In the genomic region with DNA sequence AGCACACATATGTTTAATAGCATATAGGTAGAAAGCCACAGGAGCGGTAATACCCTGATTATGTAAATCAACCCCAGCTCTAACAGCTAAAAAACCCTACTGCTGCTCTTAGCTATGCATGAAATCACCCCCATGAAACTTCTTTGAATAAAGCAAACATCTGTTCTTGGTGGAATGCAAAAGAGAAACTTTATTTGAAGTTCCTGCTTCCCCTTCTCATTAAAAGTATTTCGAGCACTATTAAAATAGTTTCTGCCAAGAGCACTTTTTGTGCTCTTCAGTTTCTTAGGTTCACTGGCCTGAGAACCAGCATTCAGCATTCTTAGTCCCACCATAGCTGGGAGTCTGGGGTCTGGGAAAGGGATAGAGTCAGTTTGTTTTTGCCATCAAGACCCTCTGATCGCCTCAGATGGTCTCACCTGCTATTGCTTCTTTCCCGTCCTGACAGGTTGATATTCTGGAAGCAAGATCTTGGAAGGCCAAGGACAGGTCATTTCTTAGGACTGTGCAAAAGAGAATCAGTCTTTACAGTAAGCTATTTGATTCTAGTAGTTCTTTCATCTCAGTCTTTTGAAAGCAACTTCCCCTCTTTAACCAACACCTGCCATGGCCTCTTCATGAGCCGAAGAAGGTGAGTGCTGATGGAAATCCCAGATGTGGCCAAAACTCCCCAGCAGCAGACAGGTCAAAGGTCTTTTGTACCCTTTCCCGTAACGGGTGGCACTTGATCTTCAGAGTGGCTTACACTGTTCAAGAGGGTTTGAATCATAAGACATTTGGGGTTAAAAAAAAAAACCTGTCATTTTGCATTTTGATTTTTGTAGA, we compare ENCODE assay signal across 10 cellular contexts.
DNase-seq lines count a peak whose midpoint lies in the region; ATAC-seq and TF ChIP-seq lines count a peak whose summit lies in the region.
"Had no signal": no experiment of that assay in that cellular context is flagged by ENCODE, and none has a peak within 500 bp of the region (broad histone marks: within the 10 kb centered on the region; RNA-seq: fewer than 3 reads in every experiment).

No MANE protein-coding gene starts in this region.

- H3K27ac Mint-ChIP-seq in CD8-positive, alpha-beta memory T cell: no peak overlapping the region
- H3K27ac Mint-ChIP-seq in chondrocyte (ENCODE audit: unreplicated experiment): no peak overlapping the region

- CTCF ChIA-PET in CD8-positive, alpha-beta memory T cell (lab: Charles Lee): no interaction called here

- no peaks in the 10 kb centered on the region for H3K9me3 ChIP-seq in lower lobe of right lung
- no peaks in the 10 kb centered on the region for H3K9me3 ChIP-seq in CD8-positive, alpha-beta memory T cell (ENCODE audit: low read length)

- H3K27ac ChIP-seq in lower lobe of right lung: peak overlapping the region; percentile 33
- no peak overlapping the region for H3K27ac ChIP-seq in CD8-positive, alpha-beta memory T cell (ENCODE audit: low read depth, low read length)
- H3K27ac ChIP-seq: GM23248 had no signal

- intact Hi-C loops in lower lobe of right lung (cut with DNase I) (no loop called here), posterior cingulate gyrus (cut with DNase I) (no loop called here)

- peaks cover 37% of the 10 kb centered on the region for H3K4me1 ChIP-seq in lower lobe of right lung
- H3K4me1 ChIP-seq in CD8-positive, alpha-beta memory T cell (ENCODE audit: insufficient read depth, low read length): peaks cover 4% of the 10 kb centered on the region

- H3K4me3 Mint-ChIP-seq in CD8-positive, alpha-beta memory T cell: no peak overlapping the region
- no peak overlapping the region for H3K4me3 Mint-ChIP-seq in chondrocyte (ENCODE audit: unreplicated experiment)

- POLR2A ChIA-PET in CD8-positive, alpha-beta memory T cell (lab: Charles Lee): no interaction called here

- H3K9me3 Mint-ChIP-seq in CD8-positive, alpha-beta memory T cell: peaks cover 0 to under 1% (median 0%) of the 10 kb centered on the region in 5 donors
- H3K9me3 Mint-ChIP-seq in chondrocyte (ENCODE audit: low read depth): peaks cover 4% of the 10 kb centered on the region

- no peak overlapping the region for H3K4me3 ChIP-seq in lower lobe of right lung
- no peak overlapping the region for H3K4me3 ChIP-seq in CD8-positive, alpha-beta memory T cell (ENCODE audit: low read length)
- H3K4me3 ChIP-seq: GM23248 had no signal

- H3K27me3 Mint-ChIP-seq in CD8-positive, alpha-beta memory T cell: peaks cover 3 to 7% of the 10 kb centered on the region in 2 donors
- no peaks in the 10 kb centered on the region for H3K27me3 Mint-ChIP-seq in chondrocyte (ENCODE audit: low read depth)

- H3K36me3 Mint-ChIP-seq in CD8-positive, alpha-beta memory T cell: peaks cover 0 to 7% (median 0%) of the 10 kb centered on the region in 3 donors
- H3K36me3 Mint-ChIP-seq in chondrocyte (ENCODE audit: low read depth): peaks cover under 1% of the 10 kb centered on the region

- no peaks in the 10 kb centered on the region for H3K36me3 ChIP-seq in lower lobe of right lung
- H3K36me3 ChIP-seq in CD8-positive, alpha-beta memory T cell (ENCODE audit: insufficient read depth, low read length): no peaks in the 10 kb centered on the region

- no peaks in the 10 kb centered on the region for H3K27me3 ChIP-seq in lower lobe of right lung (ENCODE audit: low read depth)
- no peaks in the 10 kb centered on the region for H3K27me3 ChIP-seq in CD8-positive, alpha-beta memory T cell (ENCODE audit: insufficient read depth, low read length, poor library complexity, severe bottlenecking)

- peaks cover 9 to 19% (median 19%) of the 10 kb centered on the region in 3 donors for H3K4me1 Mint-ChIP-seq in CD8-positive, alpha-beta memory T cell
- peaks cover 23% of the 10 kb centered on the region for H3K4me1 Mint-ChIP-seq in chondrocyte (ENCODE audit: low read depth)

- ATAC-seq in GM18519 (IDR thresholded peaks at IDR 0.05; ENCODE audit: low FRiP score, unreplicated experiment) (peak; percentile 58), GM21515 (IDR thresholded peaks at IDR 0.05; ENCODE audit: unreplicated experiment) (peak; percentile 78), HG03442 (IDR thresholded peaks at IDR 0.05; ENCODE audit: unreplicated experiment) (peak; percentile 65), lower lobe of right lung (peak; percentile 57 to 84)

- no peak for DNase-seq in lower lobe of right lung
- DNase-seq in posterior cingulate gyrus: no peak
- DNase-seq in CD8-positive, alpha-beta memory T cell: no peak
- no peak for DNase-seq in cortex of kidney (lab: John Stamatoyannopoulos, UW)
- DNase-seq in chondrocyte (ENCODE audit: low spot score): no peak
- DNase-seq: occipital lobe had no signal

- TF ChIP-seq CTCF in lower lobe of right lung (IDR thresholded peaks at IDR 0.05) (no peak), chondrocyte (IDR thresholded peaks at IDR 0.05) (no peak)
